9 cellular contexts compared by ENCODE assay signal in genomic region chr16:30355954-30356308, GRCh38. TPM values are rescaled to one million over a fixed set of nuclear protein-coding genes. Genes with fewer than 3 reads are reported as not detected.
DNase-seq lines count a peak whose midpoint lies in the region; ATAC-seq lines count a peak whose summit lies in the region.
"Had no signal": no experiment of that assay in that cellular context is flagged by ENCODE, and none has a peak within 500 bp of the region (broad histone marks: within the 10 kb centered on the region; RNA-seq: fewer than 3 reads in every experiment).

No MANE protein-coding gene starts in this region.

- peak overlapping the region; percentile 90 for H3K4me3 Mint-ChIP-seq in activated CD4-positive, alpha-beta memory T cell treated with anti-CD3 and anti-CD28 coated beads, Interleukin-2, amount 10 ng/mL, durations not matched to agents 7 days and 5 days
- peak overlapping the region; percentile 95 to 97 for H3K4me3 Mint-ChIP-seq in stimulated activated naive B cell treated with anti-CD40 and anti-IgM and Interleukin-4, amounts not matched to agents 10 μg/mL and 1 μg/mL and 100 μg/mL, for 72 hours

- ATAC-seq in stimulated activated naive B cell treated with anti-CD40 and anti-IgM and Interleukin-4, amounts not matched to agents 10 μg/mL and 1 μg/mL and 100 μg/mL, for 72 hours (replicated peaks) = no peak
- no peak for ATAC-seq in HG03108 (IDR thresholded peaks at IDR 0.05; ENCODE audit: unreplicated experiment)

- peaks cover 73% of the 10 kb centered on the region for H3K36me3 Mint-ChIP-seq in activated CD4-positive, alpha-beta memory T cell treated with anti-CD3 and anti-CD28 coated beads, Interleukin-2, amount 10 ng/mL, durations not matched to agents 7 days and 5 days (ENCODE audit: low read depth)
- peaks cover 47 to 75% of the 10 kb centered on the region in 2 donors for H3K36me3 Mint-ChIP-seq in stimulated activated naive B cell treated with anti-CD40 and anti-IgM and Interleukin-4, amounts not matched to agents 10 μg/mL and 1 μg/mL and 100 μg/mL, for 72 hours

- CTCF ChIA-PET in activated CD4-positive, alpha-beta memory T cell treated with anti-CD3 and anti-CD28 coated beads, Interleukin-2, amount 10 ng/mL, durations not matched to agents 7 days and 5 days (lab: Charles Lee) = interaction anchor here (1.5 kb wide), 1 partner anchor 54 kb away, joined by 6 read pairs; no protein-coding TSS in a partner anchor

- peaks cover 60% of the 10 kb centered on the region for H3K4me1 Mint-ChIP-seq in activated CD4-positive, alpha-beta memory T cell treated with anti-CD3 and anti-CD28 coated beads, Interleukin-2, amount 10 ng/mL, durations not matched to agents 7 days and 5 days
- peaks cover 51 to 72% of the 10 kb centered on the region in 2 donors for H3K4me1 Mint-ChIP-seq in stimulated activated naive B cell treated with anti-CD40 and anti-IgM and Interleukin-4, amounts not matched to agents 10 μg/mL and 1 μg/mL and 100 μg/mL, for 72 hours

- peak overlapping the region; percentile 89 for H3K4me3 ChIP-seq in iPS-11a (ENCODE audit: low read depth, low read length)

- DNase-seq in NCI-H2029 treated with DMSO at 0.1 percent for 48 hours (lab: John Stamatoyannopoulos, UW) = peak; percentile 17
- DNase-seq in NCI-H2029 (lab: John Stamatoyannopoulos, UW) = no peak
- DNase-seq in activated CD4-positive, alpha-beta memory T cell treated with anti-CD3 and anti-CD28 coated beads, Interleukin-2, amount 10 ng/mL, durations not matched to agents 7 days and 5 days = no peak
- no peak for DNase-seq in stimulated activated naive B cell treated with anti-CD40 and anti-IgM and Interleukin-4, amounts not matched to agents 10 μg/mL and 1 μg/mL and 100 μg/mL, for 72 hours
- DNase-seq in COLO829 (ENCODE audit: low spot score) = no peak
- DNase-seq in UCSD-AML1 (lab: John Stamatoyannopoulos, UW; ENCODE audit: unreplicated experiment) = no peak

- no peaks in the 10 kb centered on the region for H3K9me3 Mint-ChIP-seq in activated CD4-positive, alpha-beta memory T cell treated with anti-CD3 and anti-CD28 coated beads, Interleukin-2, amount 10 ng/mL, durations not matched to agents 7 days and 5 days
- H3K9me3 Mint-ChIP-seq in stimulated activated naive B cell treated with anti-CD40 and anti-IgM and Interleukin-4, amounts not matched to agents 10 μg/mL and 1 μg/mL and 100 μg/mL, for 72 hours = no peaks in the 10 kb centered on the region

- POLR2A ChIA-PET in activated CD4-positive, alpha-beta memory T cell treated with anti-CD3 and anti-CD28 coated beads, Interleukin-2, amount 10 ng/mL, durations not matched to agents 7 days and 5 days (lab: Charles Lee) = interaction anchor here (1.2 to 8.3 kb wide), 9 partner anchors 9 to 173 kb away, joined by 4 to 83 read pairs (median 9); partner anchors contain the start of genes CORO1A, SEPTIN1, TBC1D10B and ZNF48

- H3K27ac Mint-ChIP-seq in activated CD4-positive, alpha-beta memory T cell treated with anti-CD3 and anti-CD28 coated beads, Interleukin-2, amount 10 ng/mL, durations not matched to agents 7 days and 5 days = peak overlapping the region; percentile 93
- H3K27ac Mint-ChIP-seq in stimulated activated naive B cell treated with anti-CD40 and anti-IgM and Interleukin-4, amounts not matched to agents 10 μg/mL and 1 μg/mL and 100 μg/mL, for 72 hours = peak overlapping the region; percentile 97

- no peaks in the 10 kb centered on the region for H3K27me3 Mint-ChIP-seq in activated CD4-positive, alpha-beta memory T cell treated with anti-CD3 and anti-CD28 coated beads, Interleukin-2, amount 10 ng/mL, durations not matched to agents 7 days and 5 days
- H3K27me3 Mint-ChIP-seq in stimulated activated naive B cell treated with anti-CD40 and anti-IgM and Interleukin-4, amounts not matched to agents 10 μg/mL and 1 μg/mL and 100 μg/mL, for 72 hours = no peaks in the 10 kb centered on the region

RNA-seq across cellular contexts. Expression of gene CD2BP2, which starts 0.8 kb away (rescaled TPM):
- 10 to 100 TPM; 75.6 to 75.9 TPM for total RNA-seq in activated CD4-positive, alpha-beta memory T cell treated with anti-CD3 and anti-CD28 coated beads, Interleukin-2, amount 10 ng/mL, durations not matched to agents 7 days and 5 days

RNA-seq across cellular contexts. Expression of gene TBC1D10B, which starts 14.4 kb away (rescaled TPM):
- total RNA-seq in activated CD4-positive, alpha-beta memory T cell treated with anti-CD3 and anti-CD28 coated beads, Interleukin-2, amount 10 ng/mL, durations not matched to agents 7 days and 5 days = 10 to 100 TPM; 69.2 TPM

RNA-seq across cellular contexts. Expression of gene MYL11, which starts 18.7 kb away (rescaled TPM):
- 1 to 10 TPM in 1 of 2 experiments, not detected in 1; 1.2 TPM for total RNA-seq in activated CD4-positive, alpha-beta memory T cell treated with anti-CD3 and anti-CD28 coated beads, Interleukin-2, amount 10 ng/mL, durations not matched to agents 7 days and 5 days
- total RNA-seq: M059J had no signal

RNA-seq across cellular contexts. Expression of gene SEPTIN1, which starts 26.4 kb away (rescaled TPM):
- 100 to 1,000 TPM; 343 to 354 TPM for total RNA-seq in activated CD4-positive, alpha-beta memory T cell treated with anti-CD3 and anti-CD28 coated beads, Interleukin-2, amount 10 ng/mL, durations not matched to agents 7 days and 5 days

RNA-seq across cellular contexts. Expression of gene ZNF48, which starts 39.3 kb away (rescaled TPM):
- total RNA-seq in activated CD4-positive, alpha-beta memory T cell treated with anti-CD3 and anti-CD28 coated beads, Interleukin-2, amount 10 ng/mL, durations not matched to agents 7 days and 5 days = 10 to 100 TPM; 14.2 to 14.5 TPM
